In genomic region chr2:74719066-74719465, GRCh38 we compare ENCODE assay signal across 18 cellular contexts.
"Had no signal": no experiment of that assay in that cellular context is flagged by ENCODE, and none has a peak within 500 bp of the region (broad histone marks: within the 10 kb centered on the region; RNA-seq: fewer than 3 reads in every experiment).

No MANE protein-coding gene starts in this region.

- H3K9me3 ChIP-seq: ovary, suprapubic skin, thyroid gland, upper lobe of left lung, uterus had no signal

- H3K27ac ChIP-seq: neural progenitor cell, ovary, suprapubic skin, thyroid gland, upper lobe of left lung, uterus had no signal

- ATAC-seq: natural killer cell treated with Interleukin-12 subunit alpha and Interleukin-12 subunit beta and Interleukin-15 and Interleukin-18, amount 100 ng/mL, for 72 hours; right cardiac atrium had no signal

- H3K4me3 ChIP-seq: neural progenitor cell, ovary, smooth muscle cell, suprapubic skin, thyroid gland, upper lobe of left lung, uterus had no signal

- H3K27me3 ChIP-seq: ovary, thyroid gland, upper lobe of left lung, uterus had no signal

- H3K36me3 Mint-ChIP-seq: natural killer cell treated with Interleukin-12 subunit alpha and Interleukin-12 subunit beta and Interleukin-15 and Interleukin-18, amount 100 ng/mL, for 72 hours had no signal

- H3K36me3 ChIP-seq: neural progenitor cell, ovary, suprapubic skin, thyroid gland, upper lobe of left lung, uterus had no signal

- H3K27ac Mint-ChIP-seq: natural killer cell treated with Interleukin-12 subunit alpha and Interleukin-12 subunit beta and Interleukin-15 and Interleukin-18, amount 100 ng/mL, for 72 hours; neural progenitor cell; progenitor cell of endocrine pancreas had no signal

- H3K4me3 Mint-ChIP-seq: natural killer cell treated with Interleukin-12 subunit alpha and Interleukin-12 subunit beta and Interleukin-15 and Interleukin-18, amount 100 ng/mL, for 72 hours; neural progenitor cell had no signal

- DNase-seq: dermis blood vessel endothelial cell; foreskin melanocyte; head of caudate nucleus; hippocampal formation; nucleus accumbens; ovary; right cardiac atrium; stimulated activated CD4-positive, alpha-beta T cell treated with anti-CD3 and anti-CD28 coated beads, Interleukin-2, amount 100 ng/mL, for 48 hours; stimulated activated naive CD4-positive, alpha-beta T cell treated with Interleukin-2 at 50 U/mL for 16 hours; thyroid gland; upper lobe of left lung; uterus had no signal

- H3K9me3 Mint-ChIP-seq: natural killer cell treated with Interleukin-12 subunit alpha and Interleukin-12 subunit beta and Interleukin-15 and Interleukin-18, amount 100 ng/mL, for 72 hours had no signal

- FAIRE-seq: colon had no signal

- H3K4me1 ChIP-seq: thyroid gland had no signal
